ENCODE assay signal across 25 cellular contexts in genomic region chr9:89632136-89633135, GRCh38. TPM values are rescaled to one million over a fixed set of nuclear protein-coding genes. Genes with fewer than 3 reads are reported as not detected.
"Had no signal": no experiment of that assay in that cellular context is flagged by ENCODE, and none has a peak within 500 bp of the region (broad histone marks: within the 10 kb centered on the region; RNA-seq: fewer than 3 reads in every experiment).

No MANE protein-coding gene starts in this region.

- H3K27me3 ChIP-seq: testis had no signal

- H3K36me3 ChIP-seq: WERI-Rb-1 had no signal

- H3K27ac Mint-ChIP-seq: activated CD4-positive, alpha-beta T cell treated with anti-CD3 and anti-CD28 coated beads for 36 hours; activated naive CD4-positive, alpha-beta T cell treated with anti-CD3 and anti-CD28 coated beads, Interleukin-2, amount 50 U/mL, for 72 hours; activated T-helper 1 cell treated with anti-CD3 and anti-CD28 coated beads, Interleukin-12 subunit alpha, Interleukin-12 subunit beta, Interleukin-2, Interleukin-4 antibody, amounts not matched to agents 30 ng/mL and 10 ng/mL and 1 ng/mL, durations not matched to agents 14 hours and 24 hours and 36 hours; progenitor cell of endocrine pancreas; stimulated activated effector memory CD8-positive, alpha-beta T cell treated with anti-CD3 and anti-CD28 coated beads, Interleukin-12 subunit alpha, Interleukin-12 subunit beta, amount 100 ng/mL, for 72 hours had no signal

- H3K27me3 Mint-ChIP-seq: activated CD4-positive, alpha-beta T cell treated with anti-CD3 and anti-CD28 coated beads for 36 hours had no signal

- H3K4me3 ChIP-seq: coronary artery, testis had no signal

- H3K4me1 Mint-ChIP-seq: stimulated activated effector memory CD8-positive, alpha-beta T cell treated with anti-CD3 and anti-CD28 coated beads, Interleukin-12 subunit alpha, Interleukin-12 subunit beta, amount 100 ng/mL, for 72 hours had no signal

- H3K9me3 ChIP-seq: testis had no signal

- DNase-seq: activated CD4-positive, alpha-beta T cell treated with anti-CD3 and anti-CD28 coated beads for 36 hours; activated CD4-positive, alpha-beta T cell treated with anti-CD3 and anti-CD28 coated beads, Interleukin-2, amount 50 U/mL, for 48 hours; activated gamma-delta T cell treated with Interleukin-2 at 50 U/mL for 16 hours; activated T-cell treated with anti-CD3 and anti-CD28 coated beads for 4 hours; amniotic stem cell; central memory CD4-positive, alpha-beta T cell; foreskin melanocyte; glutamatergic neuron; occipital lobe; right cardiac atrium; small intestine; stimulated activated CD4-positive, alpha-beta T cell treated with anti-CD3 and anti-CD28 coated beads, Interleukin-4, amount 100 ng/mL, for 24 hours; SW 1271; T-helper 2 cell; WERI-Rb-1 had no signal

- H3K27ac ChIP-seq: coronary artery, WERI-Rb-1 had no signal

- H3K36me3 Mint-ChIP-seq: activated naive CD4-positive, alpha-beta T cell treated with anti-CD3 and anti-CD28 coated beads, Interleukin-2, amount 50 U/mL, for 72 hours; stimulated activated effector memory CD8-positive, alpha-beta T cell treated with anti-CD3 and anti-CD28 coated beads, Interleukin-12 subunit alpha, Interleukin-12 subunit beta, amount 100 ng/mL, for 72 hours had no signal

- H3K4me3 Mint-ChIP-seq: activated CD4-positive, alpha-beta T cell treated with anti-CD3 and anti-CD28 coated beads for 36 hours; activated T-helper 1 cell treated with anti-CD3 and anti-CD28 coated beads, Interleukin-12 subunit alpha, Interleukin-12 subunit beta, Interleukin-2, Interleukin-4 antibody, amounts not matched to agents 30 ng/mL and 10 ng/mL and 1 ng/mL, durations not matched to agents 14 hours and 24 hours and 36 hours; stimulated activated effector memory CD8-positive, alpha-beta T cell treated with anti-CD3 and anti-CD28 coated beads, Interleukin-12 subunit alpha, Interleukin-12 subunit beta, amount 100 ng/mL, for 72 hours had no signal

- ATAC-seq: activated CD4-positive, alpha-beta T cell treated with anti-CD3 and anti-CD28 coated beads for 36 hours; activated naive CD4-positive, alpha-beta T cell treated with anti-CD3 and anti-CD28 coated beads, Interleukin-2, amount 50 U/mL, for 72 hours; right cardiac atrium; stimulated activated effector memory CD8-positive, alpha-beta T cell treated with anti-CD3 and anti-CD28 coated beads, Interleukin-12 subunit alpha, Interleukin-12 subunit beta, amount 100 ng/mL, for 72 hours had no signal

- H3K9me3 Mint-ChIP-seq: activated naive CD4-positive, alpha-beta T cell treated with anti-CD3 and anti-CD28 coated beads, Interleukin-2, amount 50 U/mL, for 72 hours; activated T-helper 1 cell treated with anti-CD3 and anti-CD28 coated beads, Interleukin-12 subunit alpha, Interleukin-12 subunit beta, Interleukin-2, Interleukin-4 antibody, amounts not matched to agents 30 ng/mL and 10 ng/mL and 1 ng/mL, durations not matched to agents 14 hours and 24 hours and 36 hours; stimulated activated effector memory CD8-positive, alpha-beta T cell treated with anti-CD3 and anti-CD28 coated beads, Interleukin-12 subunit alpha, Interleukin-12 subunit beta, amount 100 ng/mL, for 72 hours had no signal

RNA-seq across cellular contexts. Expression of gene GADD45G, which starts 27.6 kb away (rescaled TPM):
- total RNA-seq: epithelial cell of proximal tubule, lung microvascular endothelial cell, SK-MEL-5 had no signal
- polyA plus RNA-seq: fibroblast of lung had no signal
